In the genomic region with DNA sequence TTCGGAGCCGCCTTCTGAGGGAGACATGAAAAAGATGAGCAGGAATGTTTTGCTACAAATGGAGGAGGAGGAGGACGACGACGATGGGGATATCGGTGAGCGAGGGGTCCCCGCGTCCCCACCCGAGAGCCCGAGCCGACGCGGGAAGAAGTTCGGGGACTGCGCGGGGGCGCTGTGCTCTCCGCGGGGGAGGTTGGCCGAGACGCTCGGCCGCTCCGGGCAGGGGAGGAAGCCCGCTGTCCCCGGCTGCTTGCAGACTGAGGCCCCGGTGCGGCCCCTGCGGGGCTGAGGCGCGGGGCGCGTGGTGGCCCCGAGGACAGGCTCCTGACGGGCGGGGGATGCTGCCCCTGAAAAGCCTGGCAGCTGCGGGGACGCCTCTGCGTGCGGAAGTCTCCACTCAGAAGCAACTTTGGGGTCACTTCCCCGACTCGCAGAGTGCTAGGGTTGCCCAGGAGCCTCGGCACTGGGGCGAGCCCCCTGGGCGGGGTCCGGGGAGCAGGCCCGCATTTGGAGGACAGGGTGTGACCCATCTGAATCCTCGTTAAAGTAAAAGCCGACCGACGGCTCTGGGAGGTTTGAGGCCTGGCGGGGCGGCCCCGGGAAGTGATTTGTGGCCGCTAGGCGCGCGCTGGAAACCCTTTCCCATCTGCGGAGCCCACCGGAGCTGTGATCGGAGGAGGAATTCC, we compare ENCODE assay signal across 8 cellular contexts. TPM values are rescaled to one million over a fixed set of nuclear protein-coding genes. Genes with fewer than 3 reads are reported as not detected.
DNase-seq lines count a peak whose midpoint lies in the region; ATAC-seq lines count a peak whose summit lies in the region.

No MANE protein-coding gene starts in this region.

- H3K4me1 ChIP-seq in esophagus (ENCODE audit: control insufficient read depth in 2 of 2, insufficient read depth in 2 of 2, low read length in 1 of 2), result peaks cover 2 to 5% of the 10 kb centered on the region in 2 donors

- ATAC-seq in HG02610 (IDR thresholded peaks at IDR 0.05; ENCODE audit: unreplicated experiment), result peak; percentile 38

- no peaks in the 10 kb centered on the region for H3K36me3 ChIP-seq in esophagus (ENCODE audit: control insufficient read depth in 2 of 2, insufficient read depth in 2 of 2, low read length in 1 of 2)

- no peaks in the 10 kb centered on the region for H3K9me3 ChIP-seq in esophagus (ENCODE audit: control insufficient read depth in 2 of 2, insufficient read depth in 1 of 2, low read depth in 1 of 2, low read length in 1 of 2)

- WGBS in esophagus, 2 donors, result 0 to 1% methylated on average over 62 of the region's 62 CpGs

- peak overlapping the region; percentile 95 to 97 for H3K27ac ChIP-seq in esophagus (ENCODE audit: low read depth in 2 of 2, low read length in 1 of 2)

- peak; percentile 62 for DNase-seq in NCI-H146 (lab: John Stamatoyannopoulos, UW)
- DNase-seq in NCI-H146 treated with DMSO at 0.1 percent for 48 hours (lab: John Stamatoyannopoulos, UW; ENCODE audit: unreplicated experiment), result no peak
- DNase-seq in NCI-H1930 (lab: John Stamatoyannopoulos, UW), result peak; percentile 81 to 82
- DNase-seq in activated CD8-positive, alpha-beta memory T cell treated with anti-CD3 and anti-CD28 coated beads, Interleukin-2, amount 50 U/mL, for 1 hour (ENCODE audit: extremely low read depth), result peak; percentile 8
- peak; percentile 61 for DNase-seq in myocyte (ENCODE audit: low read depth)
- DNase-seq in stimulated activated naive CD4-positive, alpha-beta T cell (lab: John Stamatoyannopoulos, UW), result peak; percentile 13 to 61 (median 35)

- H3K4me3 ChIP-seq in esophagus (ENCODE audit: low read depth in 1 of 2, low read length in 2 of 2), result peak overlapping the region; percentile 77 to 83

- no peaks in the 10 kb centered on the region for H3K27me3 ChIP-seq in esophagus (ENCODE audit: control insufficient read depth in 1 of 2, insufficient read depth in 2 of 2, low read length in 2 of 2)

RNA-seq across cellular contexts. Expression of gene ANO6, which starts 0.5 kb away (rescaled TPM):
- 1 to 10 TPM; 2.6 to 6.9 TPM for polyA plus RNA-seq in esophagus
- 89.3 and 92.2 TPM in 2 replicates for total RNA-seq in myocyte
- 25.1 TPM for polyA plus RNA-seq in myocyte (2012)
